In the genomic region with DNA sequence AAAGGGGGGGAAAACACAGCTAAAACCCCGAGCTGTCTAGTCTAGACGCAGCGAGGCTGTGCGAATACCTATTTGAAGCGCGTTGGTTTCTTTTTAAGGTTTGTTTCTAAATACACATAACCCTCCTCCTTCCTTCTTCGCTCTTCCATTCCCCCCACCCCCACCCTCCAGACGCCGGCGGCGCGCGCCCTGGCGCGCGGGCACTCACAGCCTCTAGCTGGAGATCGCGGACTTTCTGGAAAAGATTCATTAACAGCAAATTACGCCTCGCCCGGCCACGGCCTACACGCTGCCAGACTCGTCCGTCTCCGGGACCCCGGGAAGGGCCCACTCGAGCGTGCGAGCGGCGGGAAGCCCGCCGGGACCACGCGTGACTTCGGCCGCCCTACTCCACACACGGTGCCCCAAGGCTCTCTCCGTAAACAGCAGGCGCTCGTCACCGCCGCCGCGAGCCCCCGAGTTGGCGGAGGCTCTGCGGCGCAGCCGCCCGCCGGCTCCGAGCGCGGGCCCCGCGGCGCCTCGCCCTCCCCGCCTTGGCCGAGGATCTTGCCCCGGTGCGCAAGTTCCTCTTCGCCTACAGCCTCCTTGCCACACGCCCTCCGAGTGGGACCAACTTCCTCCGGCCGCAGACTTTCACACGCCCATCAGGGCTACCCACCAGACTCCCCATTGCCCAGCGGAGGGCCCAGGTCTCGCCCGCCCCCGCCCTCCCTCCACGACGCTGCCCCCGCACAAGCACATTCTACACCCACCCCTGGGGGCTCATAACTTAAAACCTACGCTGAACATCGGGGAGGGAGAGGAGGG, we compare ENCODE assay signal across 9 cellular contexts. TPM values are rescaled to one million over a fixed set of nuclear protein-coding genes. Genes with fewer than 3 reads are reported as not detected.
DNase-seq lines count a peak whose midpoint lies in the region; ATAC-seq, FAIRE-seq and TF ChIP-seq lines count a peak whose summit lies in the region.
"Had no signal": no experiment of that assay in that cellular context is flagged by ENCODE, and none has a peak within 500 bp of the region (broad histone marks: within the 10 kb centered on the region; RNA-seq: fewer than 3 reads in every experiment).

No MANE protein-coding gene starts in this region.

- H3K27me3 ChIP-seq in right cardiac atrium (ENCODE audit: control insufficient read depth, insufficient read depth): no peaks in the 10 kb centered on the region
- H3K27me3 ChIP-seq in sigmoid colon: peaks cover 0 to 21% (median 0%) of the 10 kb centered on the region in 3 donors

- under 1% methylated on average over 79 of the region's 79 CpGs for WGBS in right cardiac atrium
- WGBS in sigmoid colon, 2 donors: 0 to 1% methylated on average over 79 of the region's 79 CpGs

- no peak for FAIRE-seq in HTR-8/SVneo (lab: Jason Lieb, UNC)
- FAIRE-seq: TTC549 had no signal

- no peak for TF ChIP-seq POLR2A in sigmoid colon (IDR thresholded peaks at IDR 0.05)

- no peaks in the 10 kb centered on the region for H3K9me3 Mint-ChIP-seq in activated T-helper 2 cell treated with anti-CD3 and anti-CD28 coated beads, Interferon-gamma antibody, Interleukin-2, Interleukin-4, amounts not matched to agents 10 μg/mL and 5 μg/mL and 100 μg/mL, durations not matched to agents 14 hours and 24 hours and 36 hours

- H3K9me3 ChIP-seq in KOPT-K1 (ENCODE audit: insufficient read depth, low read length, poor library complexity, severe bottlenecking) (no peaks in the 10 kb centered on the region), right cardiac atrium (ENCODE audit: control insufficient read depth, low read length) (no peaks in the 10 kb centered on the region), sigmoid colon (no peaks in the 10 kb centered on the region)

- H3K36me3 Mint-ChIP-seq in activated T-helper 2 cell treated with anti-CD3 and anti-CD28 coated beads, Interferon-gamma antibody, Interleukin-2, Interleukin-4, amounts not matched to agents 10 μg/mL and 5 μg/mL and 100 μg/mL, durations not matched to agents 14 hours and 24 hours and 36 hours (ENCODE audit: low read depth): peaks cover 37% of the 10 kb centered on the region

- peak; percentile 23 for DNase-seq in Caki2 (ENCODE audit: low read depth)
- DNase-seq in activated T-helper 2 cell treated with anti-CD3 and anti-CD28 coated beads, Interferon-gamma antibody, Interleukin-2, Interleukin-4, amounts not matched to agents 10 μg/mL and 5 μg/mL and 100 μg/mL, durations not matched to agents 14 hours and 24 hours and 36 hours (ENCODE audit: low spot score): no peak
- peak; percentile 36 to 73 (median 65) for DNase-seq in right cardiac atrium
- no peak for DNase-seq in sigmoid colon
- DNase-seq in HTR-8/SVneo (ENCODE audit: insufficient read length, low spot score): no peak
- DNase-seq in NCI-H1694 (lab: John Stamatoyannopoulos, UW): no peak

- no peaks in the 10 kb centered on the region for H3K27me3 Mint-ChIP-seq in activated T-helper 2 cell treated with anti-CD3 and anti-CD28 coated beads, Interferon-gamma antibody, Interleukin-2, Interleukin-4, amounts not matched to agents 10 μg/mL and 5 μg/mL and 100 μg/mL, durations not matched to agents 14 hours and 24 hours and 36 hours (ENCODE audit: low read depth)

- intact Hi-C loops in activated T-helper 2 cell treated with anti-CD3 and anti-CD28 coated beads, Interferon-gamma antibody, Interleukin-2, Interleukin-4, amounts not matched to agents 10 μg/mL and 5 μg/mL and 100 μg/mL, durations not matched to agents 14 hours and 24 hours and 36 hours (cut with micrococcal nuclease): loop anchor here (1.0 to 10.0 kb wide), 6 partner anchors 79 to 329 kb away; no protein-coding TSS in a partner anchor
- intact Hi-C loops in right cardiac atrium (cut with DNase I): loop anchor here in 2 of 4 donors (5.0 to 10.0 kb wide), 5 partner anchors 57 to 361 kb away; no protein-coding TSS in a partner anchor
- intact Hi-C loops in sigmoid colon (cut with DNase I): loop anchor here (5.0 to 10.0 kb wide), 2 partner anchors 169 to 188 kb away; no protein-coding TSS in a partner anchor

- TF ChIP-seq CTCF in sigmoid colon (IDR thresholded peaks at IDR 0.05): no peak

- 0 out of 2 replicates have a peak, but pooled peaks cover 5% of the 10 kb centered on the region for H3K36me3 ChIP-seq in KOPT-K1 (ENCODE audit: insufficient read depth, low read length)
- H3K36me3 ChIP-seq in sigmoid colon: no peaks in the 10 kb centered on the region

- H3K27ac ChIP-seq in KOPT-K1 (ENCODE audit: low read depth, low read length, poor library complexity, severe bottlenecking) (peak overlapping the region; percentile 78), right cardiac atrium (ENCODE audit: low read length) (peak overlapping the region; percentile 72), sigmoid colon (peak overlapping the region; percentile 87 to 96 (median 92))

- in situ Hi-C loops in Caki2 (cut with HindIII; ENCODE audit: low pct_unique_long_range_greater_than_20kb, low sequenced_read_pairs): no loop called here

- no peak for TF ChIP-seq EP300 in sigmoid colon (IDR thresholded peaks at IDR 0.05)

- H3K27ac Mint-ChIP-seq in activated T-helper 2 cell treated with anti-CD3 and anti-CD28 coated beads, Interferon-gamma antibody, Interleukin-2, Interleukin-4, amounts not matched to agents 10 μg/mL and 5 μg/mL and 100 μg/mL, durations not matched to agents 14 hours and 24 hours and 36 hours: peak overlapping the region; percentile 84

- H3K4me1 Mint-ChIP-seq in activated T-helper 2 cell treated with anti-CD3 and anti-CD28 coated beads, Interferon-gamma antibody, Interleukin-2, Interleukin-4, amounts not matched to agents 10 μg/mL and 5 μg/mL and 100 μg/mL, durations not matched to agents 14 hours and 24 hours and 36 hours (ENCODE audit: low read depth): peaks cover 39% of the 10 kb centered on the region

- H3K4me3 Mint-ChIP-seq in activated T-helper 2 cell treated with anti-CD3 and anti-CD28 coated beads, Interferon-gamma antibody, Interleukin-2, Interleukin-4, amounts not matched to agents 10 μg/mL and 5 μg/mL and 100 μg/mL, durations not matched to agents 14 hours and 24 hours and 36 hours (ENCODE audit: low read depth): peak overlapping the region; percentile 90

- H3K4me1 ChIP-seq in right cardiac atrium (ENCODE audit: control insufficient read depth, insufficient read depth, low read length): no peaks in the 10 kb centered on the region
- peaks cover 0 to 83% (median 37%) of the 10 kb centered on the region in 4 donors for H3K4me1 ChIP-seq in sigmoid colon

- no peak for ATAC-seq in right cardiac atrium
- no peak for ATAC-seq in GM19035 (IDR thresholded peaks at IDR 0.05; ENCODE audit: unreplicated experiment)

- H3K4me3 ChIP-seq in right cardiac atrium (ENCODE audit: low read length) (peak overlapping the region; percentile 97), sigmoid colon (peak overlapping the region; percentile 56 to 80 (median 69))

RNA-seq across cellular contexts. Expression of a gene that starts 2.0 kb away (rescaled TPM):
- total RNA-seq in Caki2 (2014; rRNA removed; shearing (Covaris generic); ENCODE audit: low replicate concordance): 9.9 and 13.9 TPM in 2 replicates
- total RNA-seq in activated T-helper 2 cell treated with anti-CD3 and anti-CD28 coated beads, Interferon-gamma antibody, Interleukin-2, Interleukin-4, amounts not matched to agents 10 μg/mL and 5 μg/mL and 100 μg/mL, durations not matched to agents 14 hours and 24 hours and 36 hours: 74.6 and 82.2 TPM in 2 replicates
- 10 to 100 TPM; 18.1 to 30.1 (median 20.5) TPM for total RNA-seq in right cardiac atrium
- 11.1 TPM for polyA plus RNA-seq in right cardiac atrium
- 10 to 100 TPM; 15.8 to 31.6 (median 23.0) TPM for total RNA-seq in sigmoid colon
- polyA plus RNA-seq in sigmoid colon: 10 to 100 TPM in 1 of 3 donors, 1 to 10 TPM in 2; 3.5 to 11.5 (median 3.6) TPM

Comparison
In these comparisons a context has a peak if more than half of its experiments do, and no peak if none do; other contexts are left out.
1. DNase-seq: peak in Caki2 (single experiment) and right cardiac atrium (3 of 3); none in activated T-helper 2 cell treated with anti-CD3 and anti-CD28 coated beads, Interferon-gamma antibody, Interleukin-2, Interleukin-4, amounts not matched to agents 10 μg/mL and 5 μg/mL and 100 μg/mL, durations not matched to agents 14 hours and 24 hours and 36 hours (single experiment), sigmoid colon (single experiment), HTR-8/SVneo (single experiment) and NCI-H1694 (single experiment).
2. Peak in every context shown above with its lines, with median percentiles within 50 percentile points of each other: H3K27ac ChIP-seq.